11 cellular contexts compared by ENCODE assay signal in the genomic region with DNA sequence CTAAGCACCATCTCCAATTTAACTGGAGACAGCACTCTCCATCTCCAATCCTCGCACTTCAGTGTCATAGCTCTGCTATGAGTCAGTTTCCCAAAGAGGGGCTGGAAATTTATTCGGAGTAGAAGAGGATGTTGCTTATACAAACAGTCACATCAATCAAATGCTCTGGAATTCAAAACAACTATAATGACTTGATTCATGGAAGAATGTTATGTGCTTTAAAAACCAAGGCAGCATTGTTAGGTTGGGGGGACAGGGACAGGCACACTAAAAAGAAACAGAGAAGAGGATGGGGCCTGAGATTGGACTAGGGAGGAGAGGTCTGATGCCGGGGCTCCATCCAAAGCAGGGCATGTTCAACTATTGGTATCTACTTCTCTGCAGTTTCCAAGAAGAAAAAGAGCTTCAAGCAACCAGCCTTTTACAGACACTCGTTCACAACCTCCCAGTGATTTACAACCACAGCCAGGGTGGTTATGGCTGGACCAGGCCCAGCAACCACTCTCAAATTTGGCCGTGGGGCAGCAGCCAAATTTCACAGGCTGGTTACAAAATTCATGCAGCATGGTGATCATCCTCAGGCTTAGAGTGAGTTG.
DNase-seq lines count a peak whose midpoint lies in the region; ATAC-seq and TF ChIP-seq lines count a peak whose summit lies in the region.
"Had no signal": no experiment of that assay in that cellular context is flagged by ENCODE, and none has a peak within 500 bp of the region (broad histone marks: within the 10 kb centered on the region; RNA-seq: fewer than 3 reads in every experiment).

No MANE protein-coding gene starts in this region.

- H3K36me3 Mint-ChIP-seq in endodermal cell (ENCODE audit: low read depth) = no peaks in the 10 kb centered on the region
- no peaks in the 10 kb centered on the region for H3K36me3 Mint-ChIP-seq in activated CD4-positive, alpha-beta memory T cell treated with anti-CD3 and anti-CD28 coated beads for 36 hours

- peak; percentile 79 for DNase-seq in AG08395 (ENCODE audit: low spot score)
- DNase-seq in M059J (ENCODE audit: low read depth) = peak; percentile 94
- no peak for DNase-seq in endodermal cell
- no peak for DNase-seq in neuronal stem cell (ENCODE audit: low spot score)
- DNase-seq in T-helper 1 cell = no peak
- DNase-seq in activated CD4-positive, alpha-beta memory T cell treated with anti-CD3 and anti-CD28 coated beads for 36 hours = no peak
- DNase-seq in NCI-H1436 treated with DMSO at 0.1 percent for 48 hours (lab: John Stamatoyannopoulos, UW) = no peak
- DNase-seq: activated T-cell treated with anti-CD3 and anti-CD28 coated beads for 4 hours, NCI-H1092 treated with DMSO at 0.1 percent for 48 hours had no signal

- H3K36me3 ChIP-seq in endodermal cell (ENCODE audit: control insufficient read depth, insufficient read depth, low read length) (no peaks in the 10 kb centered on the region), neuronal stem cell (replicated peaks in 1 of 2; ENCODE audit: control insufficient read depth in 2 of 2, insufficient read depth in 2 of 2, low read length in 2 of 2) (no peaks in the 10 kb centered on the region)

- H3K9me3 Mint-ChIP-seq in endodermal cell = no peaks in the 10 kb centered on the region
- H3K9me3 Mint-ChIP-seq in activated CD4-positive, alpha-beta memory T cell treated with anti-CD3 and anti-CD28 coated beads for 36 hours = no peaks in the 10 kb centered on the region

- ATAC-seq in HG03108 (IDR thresholded peaks at IDR 0.05; ENCODE audit: unreplicated experiment) = no peak
- ATAC-seq: left lobe of liver had no signal

- H3K9me3 ChIP-seq in endodermal cell (ENCODE audit: control insufficient read depth, low read length) = no peaks in the 10 kb centered on the region
- peaks cover 0 to 2% of the 10 kb centered on the region in 2 donors for H3K9me3 ChIP-seq in neuronal stem cell (replicated peaks in 1 of 2; ENCODE audit: control insufficient read depth in 2 of 2, insufficient read depth in 1 of 2, low read depth in 1 of 2, low read length in 2 of 2)

- H3K4me3 ChIP-seq in endodermal cell (ENCODE audit: low read length) = no peak overlapping the region
- H3K4me3 ChIP-seq in neuronal stem cell (ENCODE audit: low read length in 2 of 2) = no peak overlapping the region

- CTCF ChIA-PET in activated CD4-positive, alpha-beta memory T cell treated with anti-CD3 and anti-CD28 coated beads for 36 hours (lab: Charles Lee) = no interaction called here

- no peak overlapping the region for H2AK5ac ChIP-seq in neuronal stem cell (ENCODE audit: low read depth, low read length)

- H2BK120ac ChIP-seq in neuronal stem cell (ENCODE audit: low read depth, low read length) = no peak overlapping the region

- intact Hi-C loops in activated CD4-positive, alpha-beta memory T cell treated with anti-CD3 and anti-CD28 coated beads for 36 hours (cut with micrococcal nuclease) = no loop called here

- H3K27me3 ChIP-seq in endodermal cell (ENCODE audit: control insufficient read depth, insufficient read depth, low read length, poor library complexity, severe bottlenecking) (no peaks in the 10 kb centered on the region), neuronal stem cell (ENCODE audit: control insufficient read depth in 3 of 3, insufficient read depth in 3 of 3, low read depth in 1 of 3, low read length in 3 of 3) (no peaks in the 10 kb centered on the region)

- peak overlapping the region; percentile 76 for H2AFZ ChIP-seq in neuronal stem cell (ENCODE audit: low read length)

- TF ChIP-seq CTCF in endodermal cell (conservative IDR thresholded peaks at IDR 0.05) = no peak

- no peak overlapping the region for H2BK15ac ChIP-seq in neuronal stem cell (ENCODE audit: low read length)

- H3K27ac ChIP-seq in endodermal cell (ENCODE audit: low read depth, low read length) = peak overlapping the region; percentile 17
- no peak overlapping the region for H3K27ac ChIP-seq in neuronal stem cell (replicated peaks; ENCODE audit: low read length)

- POLR2A ChIA-PET in activated CD4-positive, alpha-beta memory T cell treated with anti-CD3 and anti-CD28 coated beads for 36 hours (lab: Charles Lee) = no interaction called here

- no peak overlapping the region for H3K27ac Mint-ChIP-seq in endodermal cell
- no peak overlapping the region for H3K27ac Mint-ChIP-seq in activated CD4-positive, alpha-beta memory T cell treated with anti-CD3 and anti-CD28 coated beads for 36 hours

- no peak overlapping the region for H4K91ac ChIP-seq in neuronal stem cell (ENCODE audit: low read depth, low read length, poor library complexity)

- no peak overlapping the region for H2BK5ac ChIP-seq in neuronal stem cell (ENCODE audit: low read length)

- no peaks in the 10 kb centered on the region for H3K4me1 ChIP-seq in endodermal cell (ENCODE audit: control insufficient read depth, insufficient read depth, low read length)
- peaks cover 0 to 12% of the 10 kb centered on the region in 2 donors for H3K4me1 ChIP-seq in neuronal stem cell (ENCODE audit: control insufficient read depth in 2 of 2, insufficient read depth in 1 of 2, low read depth in 1 of 2, low read length in 2 of 2)

- no peak overlapping the region for H3K18ac ChIP-seq in neuronal stem cell (ENCODE audit: low read length)

- H3K4me3 Mint-ChIP-seq in endodermal cell = no peak overlapping the region
- no peak overlapping the region for H3K4me3 Mint-ChIP-seq in activated CD4-positive, alpha-beta memory T cell treated with anti-CD3 and anti-CD28 coated beads for 36 hours

- H3K79me1 ChIP-seq in neuronal stem cell (ENCODE audit: low read depth, low read length) = no peaks in the 10 kb centered on the region

- H3K4me1 Mint-ChIP-seq in endodermal cell = no peaks in the 10 kb centered on the region
- peaks cover 2% of the 10 kb centered on the region for H3K4me1 Mint-ChIP-seq in activated CD4-positive, alpha-beta memory T cell treated with anti-CD3 and anti-CD28 coated beads for 36 hours (ENCODE audit: low read depth)

- H3K14ac ChIP-seq in neuronal stem cell (ENCODE audit: low read length) = no peak overlapping the region

- no peak overlapping the region for H3K4ac ChIP-seq in neuronal stem cell (ENCODE audit: low read length)

- H2BK12ac ChIP-seq in neuronal stem cell (ENCODE audit: low read length) = no peak overlapping the region

- no peak overlapping the region for H3K4me2 ChIP-seq in neuronal stem cell (ENCODE audit: insufficient read depth, low read length, poor library complexity, severe bottlenecking)

- H3K9ac ChIP-seq in endodermal cell (ENCODE audit: extremely low read depth, low read length, poor library complexity, severe bottlenecking) (no peak overlapping the region), neuronal stem cell (ENCODE audit: low read depth, low read length, poor library complexity) (no peak overlapping the region)

- H4K8ac ChIP-seq in neuronal stem cell (ENCODE audit: low read depth, low read length) = no peak overlapping the region

- H3K27me3 Mint-ChIP-seq in endodermal cell (ENCODE audit: insufficient read depth) = peaks cover 24% of the 10 kb centered on the region
- H3K27me3 Mint-ChIP-seq in activated CD4-positive, alpha-beta memory T cell treated with anti-CD3 and anti-CD28 coated beads for 36 hours = peaks cover 7% of the 10 kb centered on the region

- H3K23ac ChIP-seq in neuronal stem cell (ENCODE audit: low read depth, low read length, poor library complexity) = no peak overlapping the region

- whole genome bisulfite sequencing in endodermal cell (ENCODE audit: insufficient coverage in 1 of 2, insufficient read length in 1 of 2), 2 experiments = 83 to 88% methylated on average over 2 to 5 of the region's 5 CpGs
- WGBS in neuronal stem cell (ENCODE audit: extremely low coverage in 2 of 2, insufficient read length in 2 of 2, insufficient replicate concordance in 1 of 2), 2 donors = no CpG with 5 or more reads among the region's 5 CpGs

Comparison
In these comparisons a context has a peak if more than half of its experiments do, and no peak if none do; other contexts are left out.
1. DNase-seq: peak in AG08395 (single experiment) and M059J (single experiment); none in endodermal cell (single experiment), neuronal stem cell (single experiment), T-helper 1 cell (0 of 5), activated CD4-positive, alpha-beta memory T cell treated with anti-CD3 and anti-CD28 coated beads for 36 hours (single experiment) and NCI-H1436 treated with DMSO at 0.1 percent for 48 hours (single experiment).